ENCODE assay signal across 10 cellular contexts in the genomic region with DNA sequence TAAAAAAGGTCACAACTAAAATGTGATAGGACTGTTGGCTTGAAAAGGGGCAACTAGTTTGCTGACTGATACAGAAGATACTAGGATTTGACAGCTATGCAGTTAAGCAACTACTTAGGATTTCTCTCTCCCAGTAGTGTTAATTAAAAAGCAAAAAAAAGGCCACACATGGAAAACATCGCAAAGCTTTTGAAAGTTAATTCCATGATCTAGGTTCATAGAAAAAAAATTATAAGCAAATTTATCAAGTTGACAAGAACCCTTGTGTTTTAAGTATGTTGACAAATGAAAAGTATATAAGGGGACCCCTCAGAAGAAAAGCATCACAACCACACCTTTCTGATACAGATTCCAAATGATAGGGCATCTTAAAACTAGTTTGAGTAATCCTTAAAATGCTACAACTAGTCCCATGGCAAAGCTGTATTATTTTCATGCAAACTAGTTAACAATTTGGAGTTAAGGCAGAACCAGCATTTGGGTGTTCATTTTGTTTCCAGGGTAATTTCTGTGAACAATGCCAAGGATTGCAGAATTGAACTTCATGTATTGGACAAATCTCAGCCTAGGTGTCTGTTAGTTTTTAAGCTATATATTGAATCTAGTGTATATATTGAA. TPM values are rescaled to one million over a fixed set of nuclear protein-coding genes. Genes with fewer than 3 reads are reported as not detected.
DNase-seq lines count a peak whose midpoint lies in the region; ATAC-seq and TF ChIP-seq lines count a peak whose summit lies in the region.
"Had no signal": no experiment of that assay in that cellular context is flagged by ENCODE, and none has a peak within 500 bp of the region (broad histone marks: within the 10 kb centered on the region; RNA-seq: fewer than 3 reads in every experiment).

No MANE protein-coding gene starts in this region.

- H3K4me1 ChIP-seq in CD8-positive, alpha-beta memory T cell (ENCODE audit: insufficient read depth, low read length) = peaks cover 29% of the 10 kb centered on the region
- H3K4me1 ChIP-seq in HEK293 (ENCODE audit: control insufficient read depth, insufficient read depth, low read length) = no peaks in the 10 kb centered on the region

- no peak overlapping the region for H3K4me3 ChIP-seq in CD8-positive, alpha-beta memory T cell (ENCODE audit: low read length)
- no peak overlapping the region for H3K4me3 ChIP-seq in HEK293 (ENCODE audit: low read depth, low read length)
- H3K4me3 ChIP-seq: MG63 had no signal

- peaks cover 0 to 85% (median 20%) of the 10 kb centered on the region in 3 donors for H3K36me3 Mint-ChIP-seq in CD8-positive, alpha-beta memory T cell
- peaks cover 30 to 55% of the 10 kb centered on the region in 2 donors for H3K36me3 Mint-ChIP-seq in activated naive CD4-positive, alpha-beta T cell treated with anti-CD3 and anti-CD28 coated beads, Interleukin-2, amount 50 U/mL, for 72 hours
- H3K36me3 Mint-ChIP-seq in nephron progenitor cell (ENCODE audit: low read depth) = peaks cover 45% of the 10 kb centered on the region

- no peak for ATAC-seq in activated naive CD4-positive, alpha-beta T cell treated with anti-CD3 and anti-CD28 coated beads, Interleukin-2, amount 50 U/mL, for 72 hours
- ATAC-seq in HG03196 (IDR thresholded peaks at IDR 0.05; ENCODE audit: unreplicated experiment) = no peak
- ATAC-seq in GM21423 (IDR thresholded peaks at IDR 0.05; ENCODE audit: unreplicated experiment) = no peak

- H3K27me3 Mint-ChIP-seq in CD8-positive, alpha-beta memory T cell = no peaks in the 10 kb centered on the region
- no peaks in the 10 kb centered on the region for H3K27me3 Mint-ChIP-seq in nephron progenitor cell (ENCODE audit: low read depth, poor library complexity)

- H3K4me1 Mint-ChIP-seq in CD8-positive, alpha-beta memory T cell = peaks cover 45 to 82% (median 73%) of the 10 kb centered on the region in 3 donors
- H3K4me1 Mint-ChIP-seq in nephron progenitor cell = peaks cover 29% of the 10 kb centered on the region

- H3K27ac ChIP-seq in CD8-positive, alpha-beta memory T cell (ENCODE audit: low read depth, low read length) = no peak overlapping the region
- H3K27ac ChIP-seq in HEK293 (ENCODE audit: extremely low read depth, low read depth, low read length) = no peak overlapping the region

- no peaks in the 10 kb centered on the region for H3K27me3 ChIP-seq in CD8-positive, alpha-beta memory T cell (ENCODE audit: insufficient read depth, low read length, poor library complexity, severe bottlenecking)
- H3K27me3 ChIP-seq: MG63 had no signal

- H3K36me3 ChIP-seq in CD8-positive, alpha-beta memory T cell (ENCODE audit: insufficient read depth, low read length) = peaks cover 24% of the 10 kb centered on the region
- peaks cover 6 to 73% of the 10 kb centered on the region in 2 experiments; a peak in 2 of 3 replicates for H3K36me3 ChIP-seq in HEK293 (ENCODE audit: control insufficient read depth in 2 of 2, insufficient read depth in 1 of 2, low read length in 2 of 2)

- H3K9me3 ChIP-seq in CD8-positive, alpha-beta memory T cell (ENCODE audit: low read length) = no peaks in the 10 kb centered on the region
- no peaks in the 10 kb centered on the region for H3K9me3 ChIP-seq in HEK293 (ENCODE audit: control insufficient read depth, insufficient read depth, low read depth, low read length)
- H3K9me3 ChIP-seq: MG63 had no signal

- POLR2A ChIA-PET in CD8-positive, alpha-beta memory T cell (lab: Charles Lee) = interaction anchor here (0.6 to 1.0 kb wide), 2 partner anchors 8 to 77 kb away, joined by 3 to 5 read pairs; no protein-coding TSS in a partner anchor
- POLR2A ChIA-PET in HEK293 (lab: Yijun Ruan, JAX) = interaction anchor here (0.6 to 1.7 kb wide), 6 partner anchors 17 to 452 kb away, joined by 3 to 9 read pairs (median 4); a partner anchor contains a TSS

- CTCF ChIA-PET in CD8-positive, alpha-beta memory T cell (lab: Charles Lee) = no interaction called here
- CTCF ChIA-PET in HEK293 (lab: Yijun Ruan, JAX) = interaction anchor here (0.6 to 2.2 kb wide), 4 partner anchors 10 to 64 kb away, joined by 3 to 7 read pairs (median 4); no protein-coding TSS in a partner anchor

- TF ChIP-seq CTCF in HEK293 (tag by site-specific recombination; IDR thresholded peaks at IDR 0.05) = no peak
- TF ChIP-seq CTCF in nephron progenitor cell (IDR thresholded peaks at IDR 0.05) = no peak

- no peak overlapping the region for H3K4me3 Mint-ChIP-seq in CD8-positive, alpha-beta memory T cell
- H3K4me3 Mint-ChIP-seq in nephron progenitor cell = no peak overlapping the region

- peak overlapping the region; percentile 6 to 85 (median 66) for H3K27ac Mint-ChIP-seq in CD8-positive, alpha-beta memory T cell
- peak overlapping the region; percentile 83 to 84 for H3K27ac Mint-ChIP-seq in activated naive CD4-positive, alpha-beta T cell treated with anti-CD3 and anti-CD28 coated beads, Interleukin-2, amount 50 U/mL, for 72 hours
- H3K27ac Mint-ChIP-seq in nephron progenitor cell = peak overlapping the region; percentile 96

- H3K9me3 Mint-ChIP-seq in CD8-positive, alpha-beta memory T cell = no peaks in the 10 kb centered on the region
- no peaks in the 10 kb centered on the region for H3K9me3 Mint-ChIP-seq in activated naive CD4-positive, alpha-beta T cell treated with anti-CD3 and anti-CD28 coated beads, Interleukin-2, amount 50 U/mL, for 72 hours
- no peaks in the 10 kb centered on the region for H3K9me3 Mint-ChIP-seq in nephron progenitor cell

- DNase-seq in CD8-positive, alpha-beta memory T cell = no peak
- no peak for DNase-seq in activated naive CD4-positive, alpha-beta T cell treated with anti-CD3 and anti-CD28 coated beads, Interleukin-2, amount 50 U/mL, for 72 hours (ENCODE audit: low spot score in 2 of 2)
- no peak for DNase-seq in nephron progenitor cell
- no peak for DNase-seq in pons (ENCODE audit: low spot score)
- DNase-seq: effector CD4-positive, alpha-beta T cell; MG63; NK-92 treated with Interleukin-12 subunit alpha and Interleukin-12 subunit beta, amount 100 ng/mL, for 24 hours had no signal

TF ChIP-seq in HEK293, 187 proteins besides CTCF, POLR2A, EP300 and RAD21:
- TF ChIP-seq ZNF664 (tag by site-specific recombination; IDR thresholded peaks at IDR 0.05) (peak; percentile 54; the same call in 1 of the 2 replicates), ZXDB (tag by site-specific recombination; IDR thresholded peaks at IDR 0.05) (no peak)
TF ChIP-seq in HEK293: peak in this region for 1.

RNA-seq across cellular contexts. Expression of a gene that starts 4.1 kb away (rescaled TPM):
- 100 to 1,000 TPM; 149 to 157 TPM for total RNA-seq in CD8-positive, alpha-beta memory T cell
- polyA plus RNA-seq in CD8-positive, alpha-beta memory T cell = 123 TPM
- total RNA-seq in activated naive CD4-positive, alpha-beta T cell treated with anti-CD3 and anti-CD28 coated beads, Interleukin-2, amount 50 U/mL, for 72 hours = 100 to 1,000 TPM; 121 to 137 TPM

RNA-seq across cellular contexts. Expression of a gene that starts 16.4 kb away (rescaled TPM):
- total RNA-seq in CD8-positive, alpha-beta memory T cell = 100 to 1,000 TPM; 190 to 199 TPM
- polyA plus RNA-seq in CD8-positive, alpha-beta memory T cell = 111 TPM
- total RNA-seq in activated naive CD4-positive, alpha-beta T cell treated with anti-CD3 and anti-CD28 coated beads, Interleukin-2, amount 50 U/mL, for 72 hours = 100 to 1,000 TPM; 202 to 226 TPM

RNA-seq across cellular contexts. Expression of a gene that starts 50.6 kb away (rescaled TPM):
- total RNA-seq in CD8-positive, alpha-beta memory T cell = under 1 TPM; 0.18 to 0.20 TPM
- 5.3 TPM for polyA plus RNA-seq in CD8-positive, alpha-beta memory T cell
- under 1 TPM in 1 of 2 donors, not detected in 1; 0.05 TPM for total RNA-seq in activated naive CD4-positive, alpha-beta T cell treated with anti-CD3 and anti-CD28 coated beads, Interleukin-2, amount 50 U/mL, for 72 hours
